Comparison of ENCODE assay signal across 27 cellular contexts in genomic region chr1:109181807-109182163, GRCh38. TPM values are rescaled to one million over a fixed set of nuclear protein-coding genes. Genes with fewer than 3 reads are reported as not detected.
A peak's percentile ranks its signal among the peaks of the same experiment; 100 is the strongest.
DNase-seq lines count a peak whose midpoint lies in the region; ATAC-seq, FAIRE-seq and TF ChIP-seq lines count a peak whose summit lies in the region.
"Had no signal": no experiment of that assay in that cellular context is flagged by ENCODE, and none has a peak within 500 bp of the region (broad histone marks: within the 10 kb centered on the region; RNA-seq: fewer than 3 reads in every experiment).

No MANE protein-coding gene starts in this region.

- H3K4me2 ChIP-seq in SK-N-SH = no peak overlapping the region

- H3K36me3 Mint-ChIP-seq in CD4-positive, alpha-beta memory T cell = peaks cover 5 to 7% of the 10 kb centered on the region in 2 donors

- no peak overlapping the region for H3K27ac Mint-ChIP-seq in CD4-positive, alpha-beta memory T cell
- H3K27ac Mint-ChIP-seq: dendritic cell treated with granulocyte-macrophage colony-stimulating factor and Interleukin-4, amounts not matched to agents 40 ng/mL and 50 ng/mL, for 4 days; T-helper 1 cell treated with Interleukin-12 subunit alpha and Interleukin-12 subunit beta and Interleukin-4 antibody, amounts not matched to agents 30 μg/mL and 1 μg/mL, for 36 hours had no signal

- TF ChIP-seq CTCF in SK-N-SH (IDR thresholded peaks at IDR 0.05) = no peak
- TF ChIP-seq CTCF in pancreas (IDR thresholded peaks at IDR 0.05) = no peak

- H3K9me3 Mint-ChIP-seq in CD4-positive, alpha-beta memory T cell = peaks cover 0 to 2% (median 0%) of the 10 kb centered on the region in 8 donors
- H3K9me3 Mint-ChIP-seq: dendritic cell treated with granulocyte-macrophage colony-stimulating factor and Interleukin-4, amounts not matched to agents 40 ng/mL and 50 ng/mL, for 4 days; T-helper 1 cell treated with Interleukin-12 subunit alpha and Interleukin-12 subunit beta and Interleukin-4 antibody, amounts not matched to agents 30 μg/mL and 1 μg/mL, for 36 hours had no signal

- no peaks in the 10 kb centered on the region for H3K27me3 Mint-ChIP-seq in CD4-positive, alpha-beta memory T cell

- intact Hi-C loops in pancreas (cut with DNase I) = no loop called here
- intact Hi-C loops in CD4-positive, alpha-beta memory T cell (cut with micrococcal nuclease) = no loop called here

- ATAC-seq in SK-N-SH treated with all-trans-retinoic acid at 6 μM for 48 hours = no peak
- ATAC-seq in left lobe of liver = peak; percentile 37
- ATAC-seq in pancreas = peak in 2 of 4 donors; percentile 2 to 6
- no peak for ATAC-seq in HG02973 (IDR thresholded peaks at IDR 0.05; ENCODE audit: unreplicated experiment)
- ATAC-seq: GM12878 had no signal

- no peaks in the 10 kb centered on the region for H3F3A ChIP-seq in SK-N-SH (replicated peaks; ENCODE audit: insufficient read depth)

- H3K4me1 Mint-ChIP-seq in CD4-positive, alpha-beta memory T cell = no peaks in the 10 kb centered on the region

- H4K20me1 ChIP-seq in SK-N-SH (ENCODE audit: insufficient read depth) = no peaks in the 10 kb centered on the region

- 45% methylated on average over 4 of the region's 4 CpGs for WGBS in SK-N-SH (ENCODE audit: low lambda C conversion rate)
- 12 to 14% methylated on average over 4 of the region's 4 CpGs for WGBS in pancreas, 2 donors

- H3K27me3 ChIP-seq in SK-N-SH (ENCODE audit: insufficient read depth) (no peaks in the 10 kb centered on the region), pancreas (no peaks in the 10 kb centered on the region)
- no peaks in the 10 kb centered on the region for H3K27me3 ChIP-seq in CD4-positive, alpha-beta memory T cell (ENCODE audit: insufficient read depth, low read length)
- H3K27me3 ChIP-seq: BE2C, cardiac muscle cell had no signal

- no peak for FAIRE-seq in pancreas (lab: Jason Lieb, UNC)
- FAIRE-seq: A204.1, GM12878 had no signal

- no peaks in the 10 kb centered on the region for H3K36me3 ChIP-seq in SK-N-SH (replicated peaks in 1 of 2; ENCODE audit: control insufficient read depth in 1 of 2, insufficient read depth in 2 of 2, low read length in 1 of 2)
- H3K36me3 ChIP-seq in pancreas = no peaks in the 10 kb centered on the region
- no peaks in the 10 kb centered on the region for H3K36me3 ChIP-seq in CD4-positive, alpha-beta memory T cell (ENCODE audit: insufficient read depth, low read length)
- H3K36me3 ChIP-seq: BE2C, cardiac muscle cell, thoracic aorta had no signal

- H3K4me3 Mint-ChIP-seq in CD4-positive, alpha-beta memory T cell = no peak overlapping the region
- H3K4me3 Mint-ChIP-seq: dendritic cell treated with granulocyte-macrophage colony-stimulating factor and Interleukin-4, amounts not matched to agents 40 ng/mL and 50 ng/mL, for 4 days; T-helper 1 cell treated with Interleukin-12 subunit alpha and Interleukin-12 subunit beta and Interleukin-4 antibody, amounts not matched to agents 30 μg/mL and 1 μg/mL, for 36 hours had no signal

- H3K79me2 ChIP-seq in SK-N-SH (ENCODE audit: insufficient read depth) = no peaks in the 10 kb centered on the region

- H3K27ac ChIP-seq in SK-N-SH (ENCODE audit: low read depth in 2 of 2, low read length in 1 of 2) = no peak overlapping the region
- peak overlapping the region; percentile 48 to 84 (median 76) for H3K27ac ChIP-seq in pancreas
- no peak overlapping the region for H3K27ac ChIP-seq in CD4-positive, alpha-beta memory T cell (ENCODE audit: low read depth, low read length)
- H3K27ac ChIP-seq: cardiac muscle cell, thoracic aorta had no signal

- no peak for TF ChIP-seq EP300 in SK-N-SH (IDR thresholded peaks at IDR 0.05; ENCODE audit: borderline replicate concordance in 1 of 2, low read depth in 1 of 2, low read length in 1 of 2)

- no peak overlapping the region for H3K4me3 ChIP-seq in SK-N-SH (ENCODE audit: low read depth in 2 of 2, low read length in 1 of 2)
- no peak overlapping the region for H3K4me3 ChIP-seq in pancreas
- H3K4me3 ChIP-seq in CD4-positive, alpha-beta memory T cell (ENCODE audit: low read length in 2 of 2) = no peak overlapping the region
- H3K4me3 ChIP-seq: cardiac muscle cell, GM12878, thoracic aorta had no signal

- CTCF ChIA-PET in SK-N-SH (lab: Yijun Ruan, JAX) = interaction anchor here (0.9 to 1.1 kb wide), 2 partner anchors 12 to 82 kb away, joined by 3 to 4 read pairs; no protein-coding TSS in a partner anchor
- CTCF ChIA-PET in CD4-positive, alpha-beta memory T cell (lab: Charles Lee; ENCODE audit: partially characterized antibody) = interaction anchor here (1.6 kb wide), 1 partner anchor 12 kb away, joined by 3 read pairs; no protein-coding TSS in a partner anchor

- H3K9me3 ChIP-seq in SK-N-SH (no peaks in the 10 kb centered on the region), pancreas (no peaks in the 10 kb centered on the region)
- no peaks in the 10 kb centered on the region for H3K9me3 ChIP-seq in CD4-positive, alpha-beta memory T cell (ENCODE audit: control insufficient read depth in 1 of 2, low read length in 2 of 2)
- H3K9me3 ChIP-seq: BE2C, thoracic aorta had no signal

- DNase-seq in SK-N-SH (no peak), left lobe of liver (ENCODE audit: low spot score) (no peak), pancreas (no peak), superior temporal gyrus (ENCODE audit: extremely low spot score) (no peak)
- no peak for DNase-seq in activated CD4-positive, alpha-beta T cell treated with anti-CD3 and anti-CD28 coated beads, Interleukin-2, amount 50 U/mL, for 4 hours
- no peak for DNase-seq in CD4-positive, alpha-beta memory T cell
- DNase-seq: activated CD4-positive, alpha-beta T cell treated with anti-CD3 and anti-CD28 coated beads for 48 hours; activated naive CD4-positive, alpha-beta T cell treated with anti-CD3 and anti-CD28 coated beads, Interleukin-2, amount 50 U/mL, for 16 hours; activated T-cell treated with anti-CD3 and anti-CD28 coated beads, Interleukin-2, amount 50 U/mL, for 48 hours; BE2C; H7; mammary epithelial cell; NCI-H187 treated with DMSO at 0.1 percent for 48 hours; NCI-H524 treated with DMSO at 0.1 percent for 48 hours; nucleus accumbens; retina; RPMI8226; stimulated activated CD4-positive, alpha-beta T cell treated with anti-CD3 and anti-CD28 coated beads, Interleukin-4, amount 100 ng/mL, for 24 hours; stimulated activated naive CD4-positive, alpha-beta T cell had no signal

- H3K4me1 ChIP-seq in SK-N-SH (ENCODE audit: control insufficient read depth in 1 of 2, insufficient read depth in 2 of 2, low read depth in 1 of 2, low read length in 1 of 2) = peaks cover 0 to 5% of the 10 kb centered on the region in 2 experiments; a peak in 2 of 4 replicates
- peaks cover 40 to 71% (median 44%) of the 10 kb centered on the region in 3 donors for H3K4me1 ChIP-seq in pancreas
- no peaks in the 10 kb centered on the region for H3K4me1 ChIP-seq in CD4-positive, alpha-beta memory T cell (ENCODE audit: insufficient read depth, low read length)
- H3K4me1 ChIP-seq: BE2C had no signal

- no peak overlapping the region for H3K9ac ChIP-seq in SK-N-SH

- no peaks in the 10 kb centered on the region for H3K9me2 ChIP-seq in SK-N-SH

- no peak for TF ChIP-seq RAD21 in SK-N-SH (IDR thresholded peaks at IDR 0.05; ENCODE audit: low read length)

- H2AFZ ChIP-seq in SK-N-SH (ENCODE audit: low read depth) = 0 out of 2 replicates have a peak overlapping the region, but pooled peaks have one; percentile 42

- POLR2A ChIA-PET in SK-N-SH (lab: Yijun Ruan, JAX) = no interaction called here
- POLR2A ChIA-PET in CD4-positive, alpha-beta memory T cell (lab: Charles Lee; ENCODE audit: partially characterized antibody) = no interaction called here

TF ChIP-seq in SK-N-SH, 30 proteins besides CTCF, POLR2A, EP300 and RAD21 (continues in another document):
- TF ChIP-seq FOXJ3 (CRISPR knock-in tag; IDR thresholded peaks at IDR 0.05) = no peak
- TF ChIP-seq MEF2A (IDR thresholded peaks at IDR 0.05; ENCODE audit: borderline replicate concordance, low read depth) = no peak
- no peak for TF ChIP-seq YY1 (IDR thresholded peaks at IDR 0.05; ENCODE audit: low read depth)
- TF ChIP-seq TEAD4 (IDR thresholded peaks at IDR 0.05; ENCODE audit: borderline replicate concordance, insufficient read depth) = no peak
- TF ChIP-seq USF1 (IDR thresholded peaks at IDR 0.05; ENCODE audit: borderline replicate concordance, low read depth) = no peak
- TF ChIP-seq GABPA (IDR thresholded peaks at IDR 0.05; ENCODE audit: low read depth) = no peak
- no peak for TF ChIP-seq JUND (IDR thresholded peaks at IDR 0.05)
- TF ChIP-seq RCOR1 (IDR thresholded peaks at IDR 0.05; ENCODE audit: low read length) = no peak

TF ChIP-seq in SK-N-SH treated with all-trans-retinoic acid at 6 μM for 48 hours, 23 proteins besides CTCF, POLR2A, EP300 and RAD21 (continues in another document):
- TF ChIP-seq ZFP30 (CRISPR knock-in tag; IDR thresholded peaks at IDR 0.05) = no peak
- TF ChIP-seq SNAI2 (CRISPR knock-in tag; IDR thresholded peaks at IDR 0.05) = no peak
- TF ChIP-seq CREB5 (CRISPR knock-in tag; IDR thresholded peaks at IDR 0.05; ENCODE audit: low read depth) = no peak
- TF ChIP-seq ARNTL (CRISPR knock-in tag; IDR thresholded peaks at IDR 0.05; ENCODE audit: borderline replicate concordance, low read depth) = no peak
- TF ChIP-seq RARB (CRISPR knock-in tag; IDR thresholded peaks at IDR 0.05) = no peak
- no peak for TF ChIP-seq ESRRG (CRISPR knock-in tag; IDR thresholded peaks at IDR 0.05)
- no peak for TF ChIP-seq OSR1 (CRISPR knock-in tag; IDR thresholded peaks at IDR 0.05)

RNA-seq across cellular contexts. Expression of gene SARS1, which starts 31.9 kb away (rescaled TPM):
- polyA plus RNA-seq in SK-N-SH (2012; rRNA removed) (98.3 and 106 TPM in 2 replicates), pancreas (100 to 1,000 TPM in 1 of 2 donors, 10 to 100 TPM in 1; 50.5 to 125 TPM)
- polyA plus RNA-seq in SK-N-SH (2012; cell fraction: cytosol; rRNA removed) = 95.9 and 106 TPM in 2 replicates
- polyA plus RNA-seq in SK-N-SH (2012; cell fraction: nucleus; rRNA removed) = 152 and 184 TPM in 2 replicates
- total RNA-seq in left lobe of liver (80.0 TPM), pancreas (100 to 1,000 TPM in 4 of 6 donors, 10 to 100 TPM in 2; 82.7 to 270 (median 115) TPM)
- 100 to 1,000 TPM; 178 to 190 TPM for total RNA-seq in CD4-positive, alpha-beta memory T cell
- polyA plus RNA-seq in CD4-positive, alpha-beta memory T cell = 100 to 1,000 TPM; 153 to 199 TPM

Comparison
In these comparisons a context has a peak if more than half of its experiments do, and no peak if none do; other contexts are left out.
1. H3K27ac ChIP-seq: peak in pancreas (4 of 4); none in SK-N-SH (0 of 2) and CD4-positive, alpha-beta memory T cell (single experiment).